Comparison of ENCODE assay signal across 2 cellular contexts in the genomic region with DNA sequence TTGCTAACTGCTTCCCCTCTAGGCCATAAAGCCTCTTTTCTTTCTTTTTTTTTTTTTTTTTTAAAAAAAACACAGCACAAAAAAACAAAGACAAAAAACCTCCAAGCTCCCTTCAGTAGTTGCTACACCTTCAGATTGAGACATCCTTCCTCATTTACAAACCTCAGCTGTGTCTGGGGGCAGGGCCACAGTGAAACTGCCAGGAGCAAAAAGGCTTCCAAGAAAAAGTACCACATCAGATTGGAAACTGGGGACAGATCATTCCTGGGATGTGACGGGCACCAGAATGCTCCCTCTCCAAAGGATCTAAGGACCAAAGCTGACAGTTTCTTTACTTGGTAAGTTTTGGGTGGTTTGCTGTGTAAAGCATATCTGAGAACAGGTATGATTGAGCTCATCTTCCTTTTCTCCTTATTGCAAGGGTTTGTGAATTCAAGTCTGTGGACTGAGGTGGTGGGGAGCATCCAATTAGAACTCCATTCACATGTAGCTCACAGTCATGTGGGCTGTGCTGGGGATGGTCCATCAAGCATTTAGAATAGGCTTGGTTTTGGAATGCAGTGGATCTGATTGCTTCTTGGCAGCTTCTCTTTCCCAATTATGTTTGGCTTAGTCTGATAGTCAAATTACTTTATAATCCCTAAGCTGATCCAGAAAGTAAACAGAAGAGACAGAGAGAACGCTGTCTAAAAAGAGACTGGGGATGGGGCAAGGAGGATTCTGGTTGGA.
TF ChIP-seq lines count a peak whose summit lies in the region.

No MANE protein-coding gene starts in this region.

TF ChIP-seq in SK-N-SH, 30 proteins besides CTCF, POLR2A, EP300 and RAD21 (continued from another document):
- TF ChIP-seq, protein P1, sequence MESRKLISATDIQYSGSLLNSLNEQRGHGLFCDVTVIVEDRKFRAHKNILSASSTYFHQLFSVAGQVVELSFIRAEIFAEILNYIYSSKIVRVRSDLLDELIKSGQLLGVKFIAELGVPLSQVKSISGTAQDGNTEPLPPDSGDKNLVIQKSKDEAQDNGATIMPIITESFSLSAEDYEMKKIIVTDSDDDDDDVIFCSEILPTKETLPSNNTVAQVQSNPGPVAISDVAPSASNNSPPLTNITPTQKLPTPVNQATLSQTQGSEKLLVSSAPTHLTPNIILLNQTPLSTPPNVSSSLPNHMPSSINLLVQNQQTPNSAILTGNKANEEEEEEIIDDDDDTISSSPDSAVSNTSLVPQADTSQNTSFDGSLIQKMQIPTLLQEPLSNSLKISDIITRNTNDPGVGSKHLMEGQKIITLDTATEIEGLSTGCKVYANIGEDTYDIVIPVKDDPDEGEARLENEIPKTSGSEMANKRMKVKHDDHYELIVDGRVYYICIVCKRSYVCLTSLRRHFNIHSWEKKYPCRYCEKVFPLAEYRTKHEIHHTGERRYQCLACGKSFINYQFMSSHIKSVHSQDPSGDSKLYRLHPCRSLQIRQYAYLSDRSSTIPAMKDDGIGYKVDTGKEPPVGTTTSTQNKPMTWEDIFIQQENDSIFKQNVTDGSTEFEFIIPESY (IDR thresholded peaks at IDR 0.05; ENCODE audit: borderline replicate concordance, low read depth) = no peak
- no peak for TF ChIP-seq TCF12 (IDR thresholded peaks at IDR 0.05)
- TF ChIP-seq, protein P2, sequence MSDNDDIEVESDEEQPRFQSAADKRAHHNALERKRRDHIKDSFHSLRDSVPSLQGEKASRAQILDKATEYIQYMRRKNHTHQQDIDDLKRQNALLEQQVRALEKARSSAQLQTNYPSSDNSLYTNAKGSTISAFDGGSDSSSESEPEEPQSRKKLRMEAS (IDR thresholded peaks at IDR 0.05; ENCODE audit: low read depth) = no peak
- TF ChIP-seq, protein P3, sequence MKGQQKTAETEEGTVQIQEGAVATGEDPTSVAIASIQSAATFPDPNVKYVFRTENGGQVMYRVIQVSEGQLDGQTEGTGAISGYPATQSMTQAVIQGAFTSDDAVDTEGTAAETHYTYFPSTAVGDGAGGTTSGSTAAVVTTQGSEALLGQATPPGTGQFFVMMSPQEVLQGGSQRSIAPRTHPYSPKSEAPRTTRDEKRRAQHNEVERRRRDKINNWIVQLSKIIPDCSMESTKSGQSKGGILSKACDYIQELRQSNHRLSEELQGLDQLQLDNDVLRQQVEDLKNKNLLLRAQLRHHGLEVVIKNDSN (IDR thresholded peaks at IDR 0.05; ENCODE audit: borderline replicate concordance, low read depth) = no peak
- no peak for TF ChIP-seq ELF1 (IDR thresholded peaks at IDR 0.05)
- TF ChIP-seq GATA2 (CRISPR knock-in tag; IDR thresholded peaks at IDR 0.05) = no peak
- no peak for TF ChIP-seq JUND (IDR thresholded peaks at IDR 0.05)
- TF ChIP-seq NFIC (IDR thresholded peaks at IDR 0.05; ENCODE audit: borderline replicate concordance) = no peak
- TF ChIP-seq SMC3 (IDR thresholded peaks at IDR 0.05; ENCODE audit: low read depth, low read length) = no peak
- TF ChIP-seq CHD2 (IDR thresholded peaks at IDR 0.05; ENCODE audit: low read length, partially characterized antibody) = no peak
- TF ChIP-seq TAF1 (IDR thresholded peaks at IDR 0.05; ENCODE audit: borderline replicate concordance, low read depth, low read length) = no peak
- TF ChIP-seq RFX5 (IDR thresholded peaks at IDR 0.05; ENCODE audit: low read length) = no peak
- TF ChIP-seq MEF2A (IDR thresholded peaks at IDR 0.05; ENCODE audit: borderline replicate concordance, low read depth) = no peak
- TF ChIP-seq, protein P4, sequence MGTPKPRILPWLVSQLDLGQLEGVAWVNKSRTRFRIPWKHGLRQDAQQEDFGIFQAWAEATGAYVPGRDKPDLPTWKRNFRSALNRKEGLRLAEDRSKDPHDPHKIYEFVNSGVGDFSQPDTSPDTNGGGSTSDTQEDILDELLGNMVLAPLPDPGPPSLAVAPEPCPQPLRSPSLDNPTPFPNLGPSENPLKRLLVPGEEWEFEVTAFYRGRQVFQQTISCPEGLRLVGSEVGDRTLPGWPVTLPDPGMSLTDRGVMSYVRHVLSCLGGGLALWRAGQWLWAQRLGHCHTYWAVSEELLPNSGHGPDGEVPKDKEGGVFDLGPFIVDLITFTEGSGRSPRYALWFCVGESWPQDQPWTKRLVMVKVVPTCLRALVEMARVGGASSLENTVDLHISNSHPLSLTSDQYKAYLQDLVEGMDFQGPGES (IDR thresholded peaks at IDR 0.05; ENCODE audit: low read depth, low read length) = no peak
- no peak for TF ChIP-seq MXI1 (IDR thresholded peaks at IDR 0.05; ENCODE audit: low read depth, low read length)
- TF ChIP-seq FOXJ3 (CRISPR knock-in tag; IDR thresholded peaks at IDR 0.05) = no peak

TF ChIP-seq in SK-N-SH treated with all-trans-retinoic acid at 6 μM for 48 hours, 23 proteins besides CTCF, POLR2A, EP300 and RAD21 (continued from another document):
- TF ChIP-seq, protein P5, sequence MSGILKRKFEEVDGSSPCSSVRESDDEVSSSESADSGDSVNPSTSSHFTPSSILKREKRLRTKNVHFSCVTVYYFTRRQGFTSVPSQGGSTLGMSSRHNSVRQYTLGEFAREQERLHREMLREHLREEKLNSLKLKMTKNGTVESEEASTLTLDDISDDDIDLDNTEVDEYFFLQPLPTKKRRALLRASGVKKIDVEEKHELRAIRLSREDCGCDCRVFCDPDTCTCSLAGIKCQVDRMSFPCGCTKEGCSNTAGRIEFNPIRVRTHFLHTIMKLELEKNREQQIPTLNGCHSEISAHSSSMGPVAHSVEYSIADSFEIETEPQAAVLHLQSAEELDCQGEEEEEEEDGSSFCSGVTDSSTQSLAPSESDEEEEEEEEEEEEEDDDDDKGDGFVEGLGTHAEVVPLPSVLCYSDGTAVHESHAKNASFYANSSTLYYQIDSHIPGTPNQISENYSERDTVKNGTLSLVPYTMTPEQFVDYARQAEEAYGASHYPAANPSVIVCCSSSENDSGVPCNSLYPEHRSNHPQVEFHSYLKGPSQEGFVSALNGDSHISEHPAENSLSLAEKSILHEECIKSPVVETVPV (CRISPR knock-in tag; IDR thresholded peaks at IDR 0.05) = no peak
- TF ChIP-seq, protein P6, sequence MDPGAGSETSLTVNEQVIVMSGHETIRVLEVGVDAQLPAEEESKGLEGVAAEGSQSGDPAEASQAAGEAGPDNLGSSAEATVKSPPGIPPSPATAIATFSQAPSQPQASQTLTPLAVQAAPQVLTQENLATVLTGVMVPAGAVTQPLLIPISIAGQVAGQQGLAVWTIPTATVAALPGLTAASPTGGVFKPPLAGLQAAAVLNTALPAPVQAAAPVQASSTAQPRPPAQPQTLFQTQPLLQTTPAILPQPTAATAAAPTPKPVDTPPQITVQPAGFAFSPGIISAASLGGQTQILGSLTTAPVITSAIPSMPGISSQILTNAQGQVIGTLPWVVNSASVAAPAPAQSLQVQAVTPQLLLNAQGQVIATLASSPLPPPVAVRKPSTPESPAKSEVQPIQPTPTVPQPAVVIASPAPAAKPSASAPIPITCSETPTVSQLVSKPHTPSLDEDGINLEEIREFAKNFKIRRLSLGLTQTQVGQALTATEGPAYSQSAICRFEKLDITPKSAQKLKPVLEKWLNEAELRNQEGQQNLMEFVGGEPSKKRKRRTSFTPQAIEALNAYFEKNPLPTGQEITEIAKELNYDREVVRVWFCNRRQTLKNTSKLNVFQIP (CRISPR knock-in tag; IDR thresholded peaks at IDR 0.05; ENCODE audit: borderline replicate concordance, low read depth) = no peak
- TF ChIP-seq CSDC2 (CRISPR knock-in tag; IDR thresholded peaks at IDR 0.05) (no peak), ISL1 (CRISPR knock-in tag; IDR thresholded peaks at IDR 0.05) (no peak), TCF4 (CRISPR knock-in tag; IDR thresholded peaks at IDR 0.05; ENCODE audit: borderline replicate concordance) (no peak), ESRRG (CRISPR knock-in tag; IDR thresholded peaks at IDR 0.05) (no peak), RARB (CRISPR knock-in tag; IDR thresholded peaks at IDR 0.05) (no peak), BACH2 (CRISPR knock-in tag; IDR thresholded peaks at IDR 0.05; ENCODE audit: borderline replicate concordance) (no peak), ARNTL (CRISPR knock-in tag; IDR thresholded peaks at IDR 0.05; ENCODE audit: borderline replicate concordance, low read depth) (no peak), TOX (CRISPR knock-in tag; IDR thresholded peaks at IDR 0.05; ENCODE audit: borderline replicate concordance) (no peak), OSR1 (CRISPR knock-in tag; IDR thresholded peaks at IDR 0.05) (no peak), PPARA (CRISPR knock-in tag; IDR thresholded peaks at IDR 0.05; ENCODE audit: borderline replicate concordance) (no peak), ZFP30 (CRISPR knock-in tag; IDR thresholded peaks at IDR 0.05) (no peak), SNAI2 (CRISPR knock-in tag; IDR thresholded peaks at IDR 0.05) (no peak)
- TF ChIP-seq, protein P7, sequence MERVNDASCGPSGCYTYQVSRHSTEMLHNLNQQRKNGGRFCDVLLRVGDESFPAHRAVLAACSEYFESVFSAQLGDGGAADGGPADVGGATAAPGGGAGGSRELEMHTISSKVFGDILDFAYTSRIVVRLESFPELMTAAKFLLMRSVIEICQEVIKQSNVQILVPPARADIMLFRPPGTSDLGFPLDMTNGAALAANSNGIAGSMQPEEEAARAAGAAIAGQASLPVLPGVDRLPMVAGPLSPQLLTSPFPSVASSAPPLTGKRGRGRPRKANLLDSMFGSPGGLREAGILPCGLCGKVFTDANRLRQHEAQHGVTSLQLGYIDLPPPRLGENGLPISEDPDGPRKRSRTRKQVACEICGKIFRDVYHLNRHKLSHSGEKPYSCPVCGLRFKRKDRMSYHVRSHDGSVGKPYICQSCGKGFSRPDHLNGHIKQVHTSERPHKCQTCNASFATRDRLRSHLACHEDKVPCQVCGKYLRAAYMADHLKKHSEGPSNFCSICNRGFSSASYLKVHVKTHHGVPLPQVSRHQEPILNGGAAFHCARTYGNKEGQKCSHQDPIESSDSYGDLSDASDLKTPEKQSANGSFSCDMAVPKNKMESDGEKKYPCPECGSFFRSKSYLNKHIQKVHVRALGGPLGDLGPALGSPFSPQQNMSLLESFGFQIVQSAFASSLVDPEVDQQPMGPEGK (CRISPR knock-in tag; IDR thresholded peaks at IDR 0.05; ENCODE audit: borderline replicate concordance) = no peak
- TF ChIP-seq, protein P8, sequence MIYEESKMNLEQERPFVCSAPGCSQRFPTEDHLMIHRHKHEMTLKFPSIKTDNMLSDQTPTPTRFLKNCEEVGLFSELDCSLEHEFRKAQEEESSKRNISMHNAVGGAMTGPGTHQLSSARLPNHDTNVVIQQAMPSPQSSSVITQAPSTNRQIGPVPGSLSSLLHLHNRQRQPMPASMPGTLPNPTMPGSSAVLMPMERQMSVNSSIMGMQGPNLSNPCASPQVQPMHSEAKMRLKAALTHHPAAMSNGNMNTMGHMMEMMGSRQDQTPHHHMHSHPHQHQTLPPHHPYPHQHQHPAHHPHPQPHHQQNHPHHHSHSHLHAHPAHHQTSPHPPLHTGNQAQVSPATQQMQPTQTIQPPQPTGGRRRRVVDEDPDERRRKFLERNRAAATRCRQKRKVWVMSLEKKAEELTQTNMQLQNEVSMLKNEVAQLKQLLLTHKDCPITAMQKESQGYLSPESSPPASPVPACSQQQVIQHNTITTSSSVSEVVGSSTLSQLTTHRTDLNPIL (CRISPR knock-in tag; IDR thresholded peaks at IDR 0.05; ENCODE audit: low read depth) = no peak
- TF ChIP-seq, protein P9, sequence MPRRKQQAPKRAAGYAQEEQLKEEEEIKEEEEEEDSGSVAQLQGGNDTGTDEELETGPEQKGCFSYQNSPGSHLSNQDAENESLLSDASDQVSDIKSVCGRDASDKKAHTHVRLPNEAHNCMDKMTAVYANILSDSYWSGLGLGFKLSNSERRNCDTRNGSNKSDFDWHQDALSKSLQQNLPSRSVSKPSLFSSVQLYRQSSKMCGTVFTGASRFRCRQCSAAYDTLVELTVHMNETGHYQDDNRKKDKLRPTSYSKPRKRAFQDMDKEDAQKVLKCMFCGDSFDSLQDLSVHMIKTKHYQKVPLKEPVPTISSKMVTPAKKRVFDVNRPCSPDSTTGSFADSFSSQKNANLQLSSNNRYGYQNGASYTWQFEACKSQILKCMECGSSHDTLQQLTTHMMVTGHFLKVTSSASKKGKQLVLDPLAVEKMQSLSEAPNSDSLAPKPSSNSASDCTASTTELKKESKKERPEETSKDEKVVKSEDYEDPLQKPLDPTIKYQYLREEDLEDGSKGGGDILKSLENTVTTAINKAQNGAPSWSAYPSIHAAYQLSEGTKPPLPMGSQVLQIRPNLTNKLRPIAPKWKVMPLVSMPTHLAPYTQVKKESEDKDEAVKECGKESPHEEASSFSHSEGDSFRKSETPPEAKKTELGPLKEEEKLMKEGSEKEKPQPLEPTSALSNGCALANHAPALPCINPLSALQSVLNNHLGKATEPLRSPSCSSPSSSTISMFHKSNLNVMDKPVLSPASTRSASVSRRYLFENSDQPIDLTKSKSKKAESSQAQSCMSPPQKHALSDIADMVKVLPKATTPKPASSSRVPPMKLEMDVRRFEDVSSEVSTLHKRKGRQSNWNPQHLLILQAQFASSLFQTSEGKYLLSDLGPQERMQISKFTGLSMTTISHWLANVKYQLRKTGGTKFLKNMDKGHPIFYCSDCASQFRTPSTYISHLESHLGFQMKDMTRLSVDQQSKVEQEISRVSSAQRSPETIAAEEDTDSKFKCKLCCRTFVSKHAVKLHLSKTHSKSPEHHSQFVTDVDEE (CRISPR knock-in tag; IDR thresholded peaks at IDR 0.05) = no peak
